In genomic region chr17:62109378-62109902, GRCh38 we compare ENCODE assay signal across 8 cellular contexts. TPM values are rescaled to one million over a fixed set of nuclear protein-coding genes. Genes with fewer than 3 reads are reported as not detected.
DNase-seq lines count a peak whose midpoint lies in the region; ATAC-seq and TF ChIP-seq lines count a peak whose summit lies in the region.

No MANE protein-coding gene starts in this region.

- no peaks in the 10 kb centered on the region for H4K20me1 ChIP-seq in fibroblast of lung (ENCODE audit: control insufficient read depth, extremely low read depth, insufficient read depth, low read length)

- no peak overlapping the region for H3K4me2 ChIP-seq in fibroblast of lung (ENCODE audit: extremely low read depth, insufficient read depth, low read length)

- no peak overlapping the region for H2AFZ ChIP-seq in fibroblast of lung (ENCODE audit: low read length)

- TF ChIP-seq CTCF in fibroblast of lung (conservative IDR thresholded peaks at IDR 0.05 in 1 of 2, IDR thresholded peaks at IDR 0.05 in 1 of 2; ENCODE audit: low read depth in 1 of 2, low read length in 2 of 2): peak; percentile 50 to 77
- TF ChIP-seq CTCF in retinal pigment epithelial cell (conservative IDR thresholded peaks at IDR 0.05; ENCODE audit: low read depth, low read length): peak; percentile 83
- TF ChIP-seq CTCF in tibial artery (IDR thresholded peaks at IDR 0.05): no peak

- DNase-seq in DMS 273 (lab: John Stamatoyannopoulos, UW; ENCODE audit: unreplicated experiment) (peak; percentile 87), NCI-H526 treated with DMSO at 0.1 percent for 48 hours (lab: John Stamatoyannopoulos, UW) (peak; percentile 40), fibroblast of lung (ENCODE audit: low read depth in 2 of 2) (peak; percentile 59 to 77), retinal pigment epithelial cell (ENCODE audit: low read depth) (no peak), tibial artery (no peak)
- peak; percentile 63 to 70 for DNase-seq in activated CD4-positive, alpha-beta T cell treated with anti-CD3 and anti-CD28 coated beads, Interleukin-2, amount 50 U/mL, for 48 hours

- H3K9me3 ChIP-seq in fibroblast of lung (ENCODE audit: control insufficient read depth, insufficient read depth, low read depth, low read length) (no peaks in the 10 kb centered on the region), tibial artery (no peaks in the 10 kb centered on the region)

- intact Hi-C loops in tibial artery (cut with DNase I; ENCODE audit: low total_unique reads): no loop called here

- peak; percentile 98 for ATAC-seq in GM19372 (IDR thresholded peaks at IDR 0.05; ENCODE audit: low read depth, unreplicated experiment)
- peak; percentile 99 for ATAC-seq in HG03354 (IDR thresholded peaks at IDR 0.05; ENCODE audit: poor library complexity, severe bottlenecking, unreplicated experiment)

- no peak overlapping the region for H3K9ac ChIP-seq in fibroblast of lung (ENCODE audit: insufficient read depth, low read length)

- H3K36me3 ChIP-seq in fibroblast of lung (ENCODE audit: control insufficient read depth, insufficient read depth, low read length): no peaks in the 10 kb centered on the region
- H3K36me3 ChIP-seq in tibial artery: no peaks in the 10 kb centered on the region

- H3K27ac ChIP-seq in fibroblast of lung (ENCODE audit: insufficient read depth, low read length) (no peak overlapping the region), tibial artery (no peak overlapping the region)

- H3K4me1 ChIP-seq in fibroblast of lung (ENCODE audit: control insufficient read depth, extremely low read depth, insufficient read depth, low read length): no peaks in the 10 kb centered on the region
- H3K4me1 ChIP-seq in tibial artery: no peaks in the 10 kb centered on the region

- H3K79me2 ChIP-seq in fibroblast of lung (ENCODE audit: control insufficient read depth, insufficient read depth, low read length): no peaks in the 10 kb centered on the region

- H3K4me3 ChIP-seq in fibroblast of lung (replicated peaks in 1 of 4; ENCODE audit: control extremely low read depth in 1 of 4, insufficient read depth in 1 of 4, low read depth in 3 of 4, low read length in 4 of 4): no peak overlapping the region
- no peak overlapping the region for H3K4me3 ChIP-seq in retinal pigment epithelial cell (ENCODE audit: low read length)
- no peak overlapping the region for H3K4me3 ChIP-seq in tibial artery

- H3K27me3 ChIP-seq in fibroblast of lung (ENCODE audit: control insufficient read depth, insufficient read depth, low read length) (peaks cover 6% of the 10 kb centered on the region), tibial artery (no peaks in the 10 kb centered on the region)

RNA-seq across cellular contexts. Expression of gene MED13, which starts 44.4 kb away (rescaled TPM):
- total RNA-seq in fibroblast of lung: 39.0 and 47.1 TPM in 2 replicates
- 19.4 and 36.2 TPM in 2 replicates for polyA plus RNA-seq in fibroblast of lung
- 9.9 and 17.4 TPM in 2 replicates for polyA plus RNA-seq in fibroblast of lung (2012)
- polyA minus RNA-seq in fibroblast of lung (ENCODE audit: low replicate concordance): 78.3 and 111 TPM in 2 replicates

Comparison
In these comparisons a context has a peak if more than half of its experiments do, and no peak if none do; other contexts are left out.
1. DNase-seq: peak in DMS 273 (single experiment), NCI-H526 treated with DMSO at 0.1 percent for 48 hours (single experiment), activated CD4-positive, alpha-beta T cell treated with anti-CD3 and anti-CD28 coated beads, Interleukin-2, amount 50 U/mL, for 48 hours (2 of 2) and fibroblast of lung (2 of 2); none in retinal pigment epithelial cell (single experiment) and tibial artery (0 of 2).
2. CTCF ChIP-seq: peak in fibroblast of lung (2 of 2) and retinal pigment epithelial cell (single experiment); none in tibial artery (0 of 2).